Comparison of ENCODE assay signal across 8 cellular contexts in the genomic region with DNA sequence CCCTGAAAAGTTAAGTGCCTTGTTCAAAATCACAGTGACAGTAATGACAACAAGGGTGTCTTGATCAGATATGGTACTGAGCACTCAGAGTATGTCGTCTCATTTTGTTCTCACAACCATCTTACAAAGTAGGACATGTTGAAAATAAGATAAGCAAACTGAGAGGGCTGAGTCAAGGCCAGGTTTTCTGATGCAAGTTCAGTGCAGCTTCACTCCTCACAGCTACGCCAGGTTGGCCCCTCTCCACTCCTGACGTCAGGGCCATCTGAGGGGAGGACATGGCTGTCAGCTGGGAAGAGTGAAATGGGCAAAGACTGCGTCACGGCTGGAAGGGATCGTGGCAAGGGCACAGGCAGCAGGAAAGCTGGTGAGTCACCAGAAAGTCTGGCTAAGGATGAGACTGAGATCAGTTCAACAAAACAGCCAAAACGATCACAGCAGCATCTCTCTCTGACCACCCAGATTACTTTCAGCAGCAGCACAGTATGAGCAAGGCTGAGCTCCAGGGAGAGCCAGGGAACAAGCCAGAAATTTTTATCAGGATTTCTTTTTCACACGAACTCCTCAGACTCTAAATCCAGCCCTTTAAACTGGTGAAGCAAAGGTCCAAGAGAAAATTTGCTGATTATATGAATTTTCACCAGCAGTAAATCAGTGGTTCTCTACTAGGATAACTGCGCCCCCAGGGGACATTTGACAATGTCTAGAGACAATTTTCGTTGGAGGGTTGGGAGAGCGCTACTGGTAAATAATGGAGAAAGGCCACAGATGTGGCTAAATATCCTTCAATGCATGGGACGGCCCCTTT.
DNase-seq lines count a peak whose midpoint lies in the region; ATAC-seq and TF ChIP-seq lines count a peak whose summit lies in the region.

No MANE protein-coding gene starts in this region.

- POLR2A ChIA-PET in CD8-positive, alpha-beta T cell (lab: Charles Lee): interaction anchor here (0.7 to 0.9 kb wide), 2 partner anchors 9 to 162 kb away, joined by 3 read pairs; no protein-coding TSS in a partner anchor

- H3K27me3 Mint-ChIP-seq in CD8-positive, alpha-beta T cell (ENCODE audit: low read depth): no peaks in the 10 kb centered on the region

- WGBS in ovary, 3 donors: 18 to 22% (median 19%) methylated on average over 12 of the region's 12 CpGs

- H3K27ac ChIP-seq in CD8-positive, alpha-beta T cell (ENCODE audit: low read depth, low read length): no peak overlapping the region
- H3K27ac ChIP-seq in ovary: peak overlapping the region in 1 of 2 donors; percentile 70

- CTCF ChIA-PET in CD8-positive, alpha-beta T cell (lab: Charles Lee): no interaction called here

- DNase-seq in CD8-positive, alpha-beta T cell: no peak
- DNase-seq in SHP77 (lab: John Stamatoyannopoulos, UW) (peak; percentile 77 to 87), fibroblast of the aortic adventitia (ENCODE audit: low read depth) (peak; percentile 100), ovary (peak; percentile 98 to 100 (median 99)), iPS-NIHi7 (ENCODE audit: extremely low spot score) (no peak), NCI-H2171 (lab: John Stamatoyannopoulos, UW) (no peak), HuH-7 (ENCODE audit: low spot score) (no peak)
- DNase-seq in activated CD4-positive, alpha-beta T cell treated with anti-CD3 and anti-CD28 coated beads for 4 hours: no peak

- H3K36me3 ChIP-seq in CD8-positive, alpha-beta T cell (ENCODE audit: insufficient read depth, low read length): no peaks in the 10 kb centered on the region
- H3K36me3 ChIP-seq in ovary: no peaks in the 10 kb centered on the region

- peak; percentile 90 for TF ChIP-seq EP300 in ovary (IDR thresholded peaks at IDR 0.05)

- H3K27me3 ChIP-seq in CD8-positive, alpha-beta T cell (ENCODE audit: insufficient read depth, low read length): no peaks in the 10 kb centered on the region
- no peaks in the 10 kb centered on the region for H3K27me3 ChIP-seq in ovary

- no peak for TF ChIP-seq CTCF in CD8-positive, alpha-beta T cell (IDR thresholded peaks at IDR 0.05)
- peak; percentile 9 for TF ChIP-seq CTCF in fibroblast of the aortic adventitia (IDR thresholded peaks at IDR 0.05; ENCODE audit: insufficient read depth, low read length)
- no peak for TF ChIP-seq CTCF in ovary (IDR thresholded peaks at IDR 0.05)

- no peak for TF ChIP-seq POLR2A in ovary (IDR thresholded peaks at IDR 0.05)

- no peak overlapping the region for H3K4me3 ChIP-seq in CD8-positive, alpha-beta T cell (ENCODE audit: low read depth, low read length)
- H3K4me3 ChIP-seq in fibroblast of the aortic adventitia (ENCODE audit: low read depth, low read length) (no peak overlapping the region), ovary (no peak overlapping the region)

- H3K4me3 Mint-ChIP-seq in CD8-positive, alpha-beta T cell: no peak overlapping the region

- no peak for ATAC-seq in CD8-positive, alpha-beta T cell

- peak overlapping the region; percentile 74 for H3K27ac Mint-ChIP-seq in CD8-positive, alpha-beta T cell

- H3K9me3 Mint-ChIP-seq in CD8-positive, alpha-beta T cell: peaks cover 6% of the 10 kb centered on the region

- H3K9me3 ChIP-seq in CD8-positive, alpha-beta T cell (ENCODE audit: low read length): no peaks in the 10 kb centered on the region
- H3K9me3 ChIP-seq in ovary: no peaks in the 10 kb centered on the region

- peaks cover 43% of the 10 kb centered on the region for H3K4me1 Mint-ChIP-seq in CD8-positive, alpha-beta T cell (ENCODE audit: low read depth)

- no peaks in the 10 kb centered on the region for H3K36me3 Mint-ChIP-seq in CD8-positive, alpha-beta T cell

- H3K4me1 ChIP-seq in CD8-positive, alpha-beta T cell (ENCODE audit: insufficient read depth, low read length): peaks cover 16% of the 10 kb centered on the region
- H3K4me1 ChIP-seq in ovary (ENCODE audit: insufficient read depth): peaks cover 3% of the 10 kb centered on the region

- intact Hi-C loops in CD8-positive, alpha-beta T cell (cut with DNase I, micrococcal nuclease): no loop called here
- intact Hi-C loops in ovary (cut with DNase I): loop anchor here in 1 of 4 donors (5.0 kb wide), 1 partner anchor 275 kb away; no protein-coding TSS in a partner anchor

Comparison
In these comparisons a context has a peak if more than half of its experiments do, and no peak if none do; other contexts are left out.
1. DNase-seq: peak in SHP77 (2 of 2), fibroblast of the aortic adventitia (single experiment) and ovary (5 of 5); none in CD8-positive, alpha-beta T cell (0 of 7), iPS-NIHi7 (single experiment), NCI-H2171 (single experiment), activated CD4-positive, alpha-beta T cell treated with anti-CD3 and anti-CD28 coated beads for 4 hours (0 of 2) and HuH-7 (single experiment).